12 cellular contexts compared by ENCODE assay signal in genomic region chr3:53146319-53146868, GRCh38.
"Had no signal": no experiment of that assay in that cellular context is flagged by ENCODE, and none has a peak within 500 bp of the region (broad histone marks: within the 10 kb centered on the region; RNA-seq: fewer than 3 reads in every experiment).

No MANE protein-coding gene starts in this region.

- H3K36me3 Mint-ChIP-seq: activated naive CD8-positive, alpha-beta T cell treated with anti-CD3 and anti-CD28 coated beads, Interleukin-2, amount 10 ng/mL, durations not matched to agents 7 days and 5 days had no signal

- ATAC-seq: activated CD8-positive, alpha-beta T cell treated with anti-CD3 and anti-CD28 coated beads for 36 hours; activated T-cell treated with anti-CD3 and anti-CD28 coated beads, Interleukin-2, amount 50 U/mL, for 72 hours; sciatic nerve had no signal

- H3K27ac Mint-ChIP-seq: activated CD8-positive, alpha-beta T cell treated with anti-CD3 and anti-CD28 coated beads for 36 hours; activated naive CD8-positive, alpha-beta T cell treated with anti-CD3 and anti-CD28 coated beads, Interleukin-2, amount 10 ng/mL, durations not matched to agents 7 days and 5 days; activated T-cell treated with anti-CD3 and anti-CD28 coated beads, Interleukin-2, amount 50 U/mL, for 72 hours had no signal

- H3K9me3 Mint-ChIP-seq: activated CD8-positive, alpha-beta T cell treated with anti-CD3 and anti-CD28 coated beads for 36 hours; activated naive CD8-positive, alpha-beta T cell treated with anti-CD3 and anti-CD28 coated beads, Interleukin-2, amount 10 ng/mL, durations not matched to agents 7 days and 5 days; activated T-cell treated with anti-CD3 and anti-CD28 coated beads, Interleukin-2, amount 50 U/mL, for 72 hours had no signal

- H3K4me3 Mint-ChIP-seq: activated CD8-positive, alpha-beta T cell treated with anti-CD3 and anti-CD28 coated beads for 36 hours; activated naive CD8-positive, alpha-beta T cell treated with anti-CD3 and anti-CD28 coated beads, Interleukin-2, amount 10 ng/mL, durations not matched to agents 7 days and 5 days; activated T-cell treated with anti-CD3 and anti-CD28 coated beads, Interleukin-2, amount 50 U/mL, for 72 hours had no signal

- H3K27me3 Mint-ChIP-seq: activated CD8-positive, alpha-beta T cell treated with anti-CD3 and anti-CD28 coated beads for 36 hours had no signal

- H3K27ac ChIP-seq: ascending aorta, cardiac muscle cell, psoas muscle had no signal

- H3K9me3 ChIP-seq: ascending aorta, psoas muscle had no signal

- DNase-seq: activated CD8-positive, alpha-beta memory T cell treated with anti-CD3 and anti-CD28 coated beads, Interleukin-2, amount 50 U/mL, for 4 hours; activated CD8-positive, alpha-beta T cell treated with anti-CD3 and anti-CD28 coated beads for 36 hours; activated naive CD8-positive, alpha-beta T cell treated with anti-CD3 and anti-CD28 coated beads, Interleukin-2, amount 10 ng/mL, durations not matched to agents 7 days and 5 days; activated T-cell treated with anti-CD3 and anti-CD28 coated beads, Interleukin-2, amount 50 U/mL, for 72 hours; effector memory CD4-positive, alpha-beta T cell; stimulated activated CD4-positive, alpha-beta T cell treated with anti-CD3 and anti-CD28 coated beads, Interleukin-2, amount 100 ng/mL, for 24 hours; stimulated activated naive CD4-positive, alpha-beta T cell had no signal

- H3K4me3 ChIP-seq: ascending aorta, cardiac muscle cell, coronary artery, psoas muscle had no signal

- H3K27me3 ChIP-seq: ascending aorta had no signal

- H3K36me3 ChIP-seq: ascending aorta, cardiac muscle cell had no signal

- H3K4me1 Mint-ChIP-seq: activated naive CD8-positive, alpha-beta T cell treated with anti-CD3 and anti-CD28 coated beads, Interleukin-2, amount 10 ng/mL, durations not matched to agents 7 days and 5 days had no signal
